ENCODE assay signal across 8 cellular contexts in genomic region chr12:57726151-57726883, GRCh38. TPM values are rescaled to one million over a fixed set of nuclear protein-coding genes. Genes with fewer than 3 reads are reported as not detected.
A peak's percentile ranks its signal among the peaks of the same experiment; 100 is the strongest.
DNase-seq lines count a peak whose midpoint lies in the region; ATAC-seq and TF ChIP-seq lines count a peak whose summit lies in the region.

No MANE protein-coding gene starts in this region.

- H3K4me3 ChIP-seq in DOHH2 (ENCODE audit: low read length) (no peak overlapping the region), KMS-11 (IDR thresholded peaks at IDR 0.05; ENCODE audit: insufficient read depth, low read depth, low read length) (no peak overlapping the region), RWPE2 (ENCODE audit: severe bottlenecking) (peak overlapping the region; percentile 67), stomach (peak overlapping the region; percentile 55 to 68 (median 60))

- H3K79me2 ChIP-seq in DOHH2 (ENCODE audit: control insufficient read depth, low read length) (no peaks in the 10 kb centered on the region), KMS-11 (ENCODE audit: insufficient read depth, low read depth) (no peaks in the 10 kb centered on the region)

- H3K27me3 ChIP-seq in DOHH2 (ENCODE audit: control insufficient read depth, low read length) (no peaks in the 10 kb centered on the region), KMS-11 (ENCODE audit: insufficient read depth, low read depth) (peaks cover 14% of the 10 kb centered on the region; the same call in 1 of the 2 replicates), RWPE2 (ENCODE audit: insufficient read depth, poor library complexity, severe bottlenecking) (no peaks in the 10 kb centered on the region), stomach (peaks cover 0 to 67% (median 0%) of the 10 kb centered on the region in 3 donors)

- H3K27ac ChIP-seq in DOHH2 (ENCODE audit: low read depth, low read length) (no peak overlapping the region), KMS-11 (no peak overlapping the region), RWPE2 (ENCODE audit: poor library complexity, severe bottlenecking) (peak overlapping the region; percentile 46), stomach (peak overlapping the region; percentile 10 to 75 (median 67))

- no peak for TF ChIP-seq POLR2A in stomach (IDR thresholded peaks at IDR 0.05)

- peaks cover 11% of the 10 kb centered on the region; the same call in 1 of the 2 replicates for H3F3A ChIP-seq in DOHH2 (ENCODE audit: control insufficient read depth, insufficient read depth)

- H3K9me2 ChIP-seq in DOHH2 (replicated peaks; ENCODE audit: control insufficient read depth, low read length) = no peaks in the 10 kb centered on the region

- H3K36me3 ChIP-seq in DOHH2 (ENCODE audit: control insufficient read depth, low read length) (peaks cover 34% of the 10 kb centered on the region), KMS-11 (ENCODE audit: insufficient read depth) (no peaks in the 10 kb centered on the region), RWPE2 (ENCODE audit: low read depth) (no peaks in the 10 kb centered on the region), stomach (peaks cover under 1 to 39% (median 13%) of the 10 kb centered on the region in 4 donors)

- ATAC-seq in RWPE2 (ENCODE audit: low read depth) (peak; percentile 86), left lobe of liver (peak; percentile 62), GM21619 (IDR thresholded peaks at IDR 0.05; ENCODE audit: unreplicated experiment) (no peak)

- intact Hi-C loops in stomach (cut with DNase I; ENCODE audit: low total_unique reads) = no loop called here

- H3K9me3 ChIP-seq in DOHH2 (ENCODE audit: control insufficient read depth, insufficient read depth, low read length) (no peaks in the 10 kb centered on the region), RWPE2 (ENCODE audit: severe bottlenecking) (no peaks in the 10 kb centered on the region), stomach (no peaks in the 10 kb centered on the region)

- H4K20me1 ChIP-seq in DOHH2 (ENCODE audit: control insufficient read depth, insufficient read depth, low read depth, low read length) (no peaks in the 10 kb centered on the region), KMS-11 (ENCODE audit: insufficient read depth) (no peaks in the 10 kb centered on the region)

- H3K4me1 ChIP-seq in DOHH2 (ENCODE audit: control insufficient read depth, low read length) = peaks cover 15% of the 10 kb centered on the region
- no peaks in the 10 kb centered on the region for H3K4me1 ChIP-seq in KMS-11 (ENCODE audit: low read depth, poor library complexity, severe bottlenecking)
- no peaks in the 10 kb centered on the region for H3K4me1 ChIP-seq in RWPE2 (ENCODE audit: insufficient read depth, poor library complexity, severe bottlenecking)
- peaks cover 19 to 27% (median 22%) of the 10 kb centered on the region in 4 donors for H3K4me1 ChIP-seq in stomach

- H3K9ac ChIP-seq in KMS-11 = no peak overlapping the region

- WGBS in stomach, 5 donors = 12 to 29% (median 16%) methylated on average over 35 to 79 of the region's 79 CpGs

- no peak overlapping the region for H3K4me2 ChIP-seq in DOHH2 (ENCODE audit: low read length)
- no peak overlapping the region for H3K4me2 ChIP-seq in KMS-11

- TF ChIP-seq CTCF in DOHH2 (IDR thresholded peaks at IDR 0.05; ENCODE audit: low read depth, low read length, poor library complexity, severe bottlenecking) (peak; percentile 44), KMS-11 (conservative IDR thresholded peaks at IDR 0.05; ENCODE audit: low read depth, low read length) (peak; percentile 63), RWPE2 (IDR thresholded peaks at IDR 0.05; ENCODE audit: poor library complexity, severe bottlenecking) (peak; percentile 96), stomach (IDR thresholded peaks at IDR 0.05) (peak in 5 of 7 experiments; percentile 33 to 68 (median 50))

- H2AFZ ChIP-seq in KMS-11 (ENCODE audit: low read depth) = no peak overlapping the region

- TF ChIP-seq EP300 in stomach (IDR thresholded peaks at IDR 0.05) = no peak

- DNase-seq in RWPE2 (ENCODE audit: low spot score) (no peak), dermis microvascular lymphatic vessel endothelial cell (ENCODE audit: low read depth in 2 of 2) (peak; percentile 70 to 83), left lobe of liver (ENCODE audit: low spot score) (peak; percentile 60), stomach (peak; percentile 74)
- DNase-seq in stimulated activated CD4-positive, alpha-beta T cell treated with anti-CD3 and anti-CD28 coated beads, Interleukin-2, amount 100 ng/mL, for 48 hours = no peak

RNA-seq across cellular contexts. Expression of gene AGAP2, which starts 12.2 kb away (rescaled TPM):
- total RNA-seq in dermis microvascular lymphatic vessel endothelial cell = 0.26 and 0.51 TPM in 2 replicates
- total RNA-seq in left lobe of liver = 0.83 TPM
- total RNA-seq in stomach = 1 to 10 TPM in 2 of 5 donors, under 1 TPM in 2, not detected in 1; under 0.01 to 5.7 (median 1.5) TPM
- under 1 TPM; 0.53 to 0.68 (median 0.61) TPM for polyA plus RNA-seq in stomach

RNA-seq across cellular contexts. Expression of gene TSPAN31, which starts 18.5 kb away (rescaled TPM):
- total RNA-seq in dermis microvascular lymphatic vessel endothelial cell = 41.6 and 53.9 TPM in 2 replicates
- 18.2 TPM for total RNA-seq in left lobe of liver
- total RNA-seq in stomach = 10 to 100 TPM; 10.1 to 46.8 (median 20.4) TPM
- 10 to 100 TPM; 14.7 to 27.5 (median 18.4) TPM for polyA plus RNA-seq in stomach

RNA-seq across cellular contexts. Expression of gene CDK4, which starts 25.8 kb away (rescaled TPM):
- 146 and 180 TPM in 2 replicates for total RNA-seq in dermis microvascular lymphatic vessel endothelial cell
- 30.8 TPM for total RNA-seq in left lobe of liver
- 100 to 1,000 TPM in 2 of 5 donors, 10 to 100 TPM in 3; 26.3 to 113 (median 39.1) TPM for total RNA-seq in stomach
- 10 to 100 TPM; 43.7 to 70.7 (median 57.3) TPM for polyA plus RNA-seq in stomach

RNA-seq across cellular contexts. Expression of gene MARCHF9, which starts 28.6 kb away (rescaled TPM):
- total RNA-seq in dermis microvascular lymphatic vessel endothelial cell (3.0 and 5.8 TPM in 2 replicates), left lobe of liver (3.6 TPM), stomach (10 to 100 TPM in 1 of 5 donors, 1 to 10 TPM in 4; 1.0 to 14.7 (median 8.7) TPM)
- 10 to 100 TPM in 2 of 3 donors, 1 to 10 TPM in 1; 7.0 to 16.0 (median 14.7) TPM for polyA plus RNA-seq in stomach

RNA-seq across cellular contexts. Expression of gene OS9, which starts 32.4 kb away (rescaled TPM):
- total RNA-seq in dermis microvascular lymphatic vessel endothelial cell (141 and 188 TPM in 2 replicates), left lobe of liver (230 TPM), stomach (100 to 1,000 TPM; 135 to 408 (median 192) TPM)
- 100 to 1,000 TPM in 2 of 3 donors, 10 to 100 TPM in 1; 85.8 to 171 (median 137) TPM for polyA plus RNA-seq in stomach

Comparison
In these comparisons a context has a peak if more than half of its experiments do, and no peak if none do; other contexts are left out.
1. H3K27ac ChIP-seq: peak in RWPE2 (single experiment) and stomach (5 of 5); none in DOHH2 (single experiment) and KMS-11 (single experiment).
2. H3K4me3 ChIP-seq: peak in RWPE2 (single experiment) and stomach (4 of 4); none in DOHH2 (single experiment) and KMS-11 (single experiment).
3. CTCF ChIP-seq: peak in every context shown above with its lines; median percentile 96 in RWPE2; 63 in KMS-11; 50 in stomach; 44 in DOHH2.
4. DNase-seq: peak in dermis microvascular lymphatic vessel endothelial cell (2 of 2), left lobe of liver (single experiment) and stomach (single experiment); none in RWPE2 (single experiment) and stimulated activated CD4-positive, alpha-beta T cell treated with anti-CD3 and anti-CD28 coated beads, Interleukin-2, amount 100 ng/mL, for 48 hours (0 of 2).